Comparison of ENCODE assay signal across 25 cellular contexts in genomic region chr1:110637475-110637874, GRCh38. TPM values are rescaled to one million over a fixed set of nuclear protein-coding genes. Genes with fewer than 3 reads are reported as not detected.
DNase-seq lines count a peak whose midpoint lies in the region; ATAC-seq, FAIRE-seq and TF ChIP-seq lines count a peak whose summit lies in the region.
"Had no signal": no experiment of that assay in that cellular context is flagged by ENCODE, and none has a peak within 500 bp of the region (broad histone marks: within the 10 kb centered on the region; RNA-seq: fewer than 3 reads in every experiment).

No MANE protein-coding gene starts in this region.

- WGBS in trophoblast cell (ENCODE audit: extremely low coverage, insufficient coverage, insufficient read length): no CpG with 5 or more reads among the region's 3 CpGs
- 63 to 65% methylated on average over 3 of the region's 3 CpGs for WGBS in pancreas, 2 donors

- H3K14ac ChIP-seq in trophoblast cell (ENCODE audit: low read length): no peak overlapping the region

- no peak for DNase-seq in activated T-cell treated with anti-CD3 and anti-CD28 coated beads, Interleukin-2, amount 50 U/mL, for 24 hours
- no peak for DNase-seq in activated T-cell treated with anti-CD3 and anti-CD28 coated beads, Interleukin-2, amount 50 U/mL, for 48 hours
- DNase-seq in MM.1S: no peak
- peak in 1 of 61 donors; percentile 17 for DNase-seq in caudate nucleus (lab: John Stamatoyannopoulos, UW)
- DNase-seq in trophoblast cell: no peak
- DNase-seq in pancreas: no peak
- DNase-seq: ACHN; activated naive CD4-positive, alpha-beta T cell treated with Interleukin-2 at 50 U/mL for 16 hours; GF-D8; heart left ventricle; left ventricle myocardium inferior; NCI-H1048; NCI-H1930; NCI-H226; stimulated activated CD4-positive, alpha-beta T cell treated with anti-CD3 and anti-CD28 coated beads, Interleukin-2, amount 100 ng/mL, for 24 hours; tibial artery had no signal

- H3K9me3 Mint-ChIP-seq in activated T-cell treated with anti-CD3 and anti-CD28 coated beads, Interleukin-2, amount 50 U/mL, for 24 hours: peaks cover 9% of the 10 kb centered on the region
- H3K9me3 Mint-ChIP-seq: neural crest cell had no signal

- H3K4ac ChIP-seq in trophoblast cell (ENCODE audit: low read depth, low read length): no peak overlapping the region

- H3K4me3 Mint-ChIP-seq in activated T-cell treated with anti-CD3 and anti-CD28 coated beads, Interleukin-2, amount 50 U/mL, for 24 hours: no peak overlapping the region
- H3K4me3 Mint-ChIP-seq: neural crest cell had no signal

- peaks cover 85% of the 10 kb centered on the region for H3K4me1 Mint-ChIP-seq in activated T-cell treated with anti-CD3 and anti-CD28 coated beads, Interleukin-2, amount 50 U/mL, for 24 hours (ENCODE audit: low read depth)
- H3K4me1 Mint-ChIP-seq: neural crest cell had no signal

- ATAC-seq in GM21619 (IDR thresholded peaks at IDR 0.05; ENCODE audit: unreplicated experiment) (no peak), pancreas (no peak)
- no peak for ATAC-seq in activated CD4-positive, CD25-positive, alpha-beta regulatory T cell treated with anti-CD3 and anti-CD28 coated beads, Interleukin-2, amount 50 U/mL, for 24 hours
- ATAC-seq: GM12878, heart left ventricle had no signal

- peaks cover 7% of the 10 kb centered on the region for H3K79me2 ChIP-seq in MM.1S (ENCODE audit: low read length)
- no peaks in the 10 kb centered on the region for H3K79me2 ChIP-seq in trophoblast cell (ENCODE audit: control insufficient read depth, insufficient read depth, low read length, poor library complexity)

- no peak overlapping the region for H2BK12ac ChIP-seq in trophoblast cell (ENCODE audit: low read length)

- intact Hi-C loops in pancreas (cut with DNase I): loop anchor here in 1 of 3 donors (10.0 kb wide), 1 partner anchor 127 kb away; no protein-coding TSS in a partner anchor

- H3K9ac ChIP-seq in MM.1S (ENCODE audit: low read length): peak overlapping the region; percentile 45
- no peak overlapping the region for H3K9ac ChIP-seq in trophoblast cell (ENCODE audit: low read length)
- H3K9ac ChIP-seq: BLaER1 treated with 17β-estradiol and CSF1 and Interleukin-3, amounts not matched to agents 10 nM and 100 nM had no signal

- H4K8ac ChIP-seq in trophoblast cell (ENCODE audit: low read depth, low read length): no peak overlapping the region

- H4K20me1 ChIP-seq in MM.1S (ENCODE audit: insufficient read depth, low read length): no peaks in the 10 kb centered on the region
- H4K20me1 ChIP-seq: BLaER1 treated with 17β-estradiol and CSF1 and Interleukin-3, amounts not matched to agents 10 nM and 100 nM had no signal

- H2BK5ac ChIP-seq in trophoblast cell (ENCODE audit: low read depth, low read length, poor library complexity): no peak overlapping the region

- H3K9me2 ChIP-seq in MM.1S (replicated peaks; ENCODE audit: insufficient read depth, low read length): no peaks in the 10 kb centered on the region

- H3K36me3 ChIP-seq in MM.1S (replicated peaks; ENCODE audit: insufficient read depth, low read length) (no peaks in the 10 kb centered on the region), trophoblast cell (ENCODE audit: control insufficient read depth in 1 of 2, insufficient read depth in 2 of 2, low read length in 2 of 2) (no peaks in the 10 kb centered on the region), pancreas (no peaks in the 10 kb centered on the region)
- H3K36me3 ChIP-seq: BLaER1 treated with 17β-estradiol and CSF1 and Interleukin-3, amounts not matched to agents 10 nM and 100 nM; heart left ventricle; left ventricle myocardium inferior; tibial artery had no signal

- H3K9me3 ChIP-seq in MM.1S (replicated peaks; ENCODE audit: insufficient read depth, low read length): no peaks in the 10 kb centered on the region
- H3K9me3 ChIP-seq in trophoblast cell (ENCODE audit: insufficient read depth, low read depth, low read length): no peaks in the 10 kb centered on the region
- no peaks in the 10 kb centered on the region for H3K9me3 ChIP-seq in pancreas
- H3K9me3 ChIP-seq: BLaER1 treated with 17β-estradiol and CSF1 and Interleukin-3, amounts not matched to agents 10 nM and 100 nM; heart left ventricle; left ventricle myocardium inferior; tibial artery had no signal

- H3F3A ChIP-seq in MM.1S (ENCODE audit: insufficient read depth, low read length): peaks cover 52% of the 10 kb centered on the region

- peak overlapping the region; percentile 5 for H3K27ac Mint-ChIP-seq in activated T-cell treated with anti-CD3 and anti-CD28 coated beads, Interleukin-2, amount 50 U/mL, for 24 hours
- H3K27ac Mint-ChIP-seq: progenitor cell of endocrine pancreas had no signal

- TF ChIP-seq CTCF in MM.1S (IDR thresholded peaks at IDR 0.05; ENCODE audit: low read length): no peak; the same call in 1 of the 2 replicates
- TF ChIP-seq CTCF in pancreas (IDR thresholded peaks at IDR 0.05): no peak

- no peaks in the 10 kb centered on the region for H3K36me3 Mint-ChIP-seq in activated T-cell treated with anti-CD3 and anti-CD28 coated beads, Interleukin-2, amount 50 U/mL, for 24 hours (ENCODE audit: low read depth)

- no peak overlapping the region for H3K4me3 ChIP-seq in MM.1S (ENCODE audit: low read length)
- no peak overlapping the region for H3K4me3 ChIP-seq in trophoblast cell (ENCODE audit: low read depth, low read length)
- no peak overlapping the region for H3K4me3 ChIP-seq in pancreas
- H3K4me3 ChIP-seq: BLaER1 treated with 17β-estradiol and CSF1 and Interleukin-3, amounts not matched to agents 10 nM and 100 nM; GM12878; heart left ventricle; left ventricle myocardium inferior; SK-N-MC; tibial artery had no signal

- H2AFZ ChIP-seq in MM.1S (ENCODE audit: low read length) (no peak overlapping the region), trophoblast cell (ENCODE audit: insufficient read depth, low read length, poor library complexity) (no peak overlapping the region)

- H3K18ac ChIP-seq in trophoblast cell (ENCODE audit: low read length): no peak overlapping the region

- no peaks in the 10 kb centered on the region for H3K27me3 Mint-ChIP-seq in activated T-cell treated with anti-CD3 and anti-CD28 coated beads, Interleukin-2, amount 50 U/mL, for 24 hours

- H3K27me3 ChIP-seq in MM.1S (replicated peaks; ENCODE audit: insufficient read depth, low read length): no peaks in the 10 kb centered on the region
- H3K27me3 ChIP-seq in trophoblast cell (ENCODE audit: insufficient read depth, low read length): no peaks in the 10 kb centered on the region
- no peaks in the 10 kb centered on the region for H3K27me3 ChIP-seq in pancreas
- H3K27me3 ChIP-seq: BLaER1 treated with 17β-estradiol and CSF1 and Interleukin-3, amounts not matched to agents 10 nM and 100 nM; heart left ventricle; tibial artery had no signal

- no peak overlapping the region for H2AK5ac ChIP-seq in trophoblast cell (ENCODE audit: low read length)

- H3K4me2 ChIP-seq in MM.1S (ENCODE audit: low read depth, low read length): peak overlapping the region; percentile 43
- H3K4me2 ChIP-seq in trophoblast cell (ENCODE audit: low read length): no peak overlapping the region

- no peak overlapping the region for H4K91ac ChIP-seq in trophoblast cell (ENCODE audit: low read depth, low read length)

- H3K79me1 ChIP-seq in trophoblast cell (ENCODE audit: low read length): no peaks in the 10 kb centered on the region

- no peak overlapping the region for H4K12ac ChIP-seq in trophoblast cell (ENCODE audit: low read depth, low read length)

- H3K23ac ChIP-seq in trophoblast cell (ENCODE audit: low read length): peak overlapping the region; percentile 74

- no peak for FAIRE-seq in pancreas (lab: Jason Lieb, UNC)
- FAIRE-seq: endothelial cell of umbilical vein, GM12878, H1 had no signal

- H2BK120ac ChIP-seq in trophoblast cell (ENCODE audit: insufficient read depth, low read length, poor library complexity): no peak overlapping the region

- H3K4me1 ChIP-seq in MM.1S (ENCODE audit: low read length): peaks cover 74% of the 10 kb centered on the region
- H3K4me1 ChIP-seq in trophoblast cell (ENCODE audit: control insufficient read depth in 1 of 2, insufficient read depth in 2 of 2, low read length in 2 of 2): no peaks in the 10 kb centered on the region
- H3K4me1 ChIP-seq in pancreas: peaks cover 0 to 9% (median 0%) of the 10 kb centered on the region in 3 donors

- H3K27ac ChIP-seq in MM.1S (ENCODE audit: low read length): peak overlapping the region; percentile 100
- H3K27ac ChIP-seq in caudate nucleus (ENCODE audit: low read depth, low read length): peak overlapping the region; percentile 70
- H3K27ac ChIP-seq in trophoblast cell (ENCODE audit: low read depth, low read length): no peak overlapping the region
- no peak overlapping the region for H3K27ac ChIP-seq in pancreas
- H3K27ac ChIP-seq: left ventricle myocardium inferior, SK-N-MC, tibial artery had no signal

RNA-seq across cellular contexts. Expression of gene KCNA2, which starts 31.3 kb away (rescaled TPM):
- polyA plus RNA-seq in trophoblast cell (2013): not detected in 2 replicates
- 1 to 10 TPM in 2 of 6 donors, under 1 TPM in 4; 0.40 to 1.6 (median 0.81) TPM for total RNA-seq in pancreas
- polyA plus RNA-seq in pancreas: under 1 TPM; 0.21 to 0.23 TPM
- total RNA-seq: endothelial cell of umbilical vein had no signal
- polyA plus RNA-seq: endothelial cell of umbilical vein had no signal

RNA-seq across cellular contexts. Expression of gene KCNA3, which starts 37.3 kb away (rescaled TPM):
- 0.04 TPM in 1 of 2 replicates, not detected in the other for polyA plus RNA-seq in trophoblast cell (2013)
- 1 to 10 TPM in 1 of 6 donors, under 1 TPM in 5; 0.37 to 1.2 (median 0.58) TPM for total RNA-seq in pancreas
- under 1 TPM; 0.08 to 0.70 TPM for polyA plus RNA-seq in pancreas
- total RNA-seq: endothelial cell of umbilical vein had no signal
- polyA plus RNA-seq: endothelial cell of umbilical vein had no signal

Comparison
In these comparisons a context has a peak if more than half of its experiments do, and no peak if none do; other contexts are left out.
1. H3K27ac ChIP-seq: peak in MM.1S (single experiment) and caudate nucleus (single experiment); none in trophoblast cell (single experiment) and pancreas (0 of 4).